Comparison of ENCODE assay signal across 9 cellular contexts in the genomic region with DNA sequence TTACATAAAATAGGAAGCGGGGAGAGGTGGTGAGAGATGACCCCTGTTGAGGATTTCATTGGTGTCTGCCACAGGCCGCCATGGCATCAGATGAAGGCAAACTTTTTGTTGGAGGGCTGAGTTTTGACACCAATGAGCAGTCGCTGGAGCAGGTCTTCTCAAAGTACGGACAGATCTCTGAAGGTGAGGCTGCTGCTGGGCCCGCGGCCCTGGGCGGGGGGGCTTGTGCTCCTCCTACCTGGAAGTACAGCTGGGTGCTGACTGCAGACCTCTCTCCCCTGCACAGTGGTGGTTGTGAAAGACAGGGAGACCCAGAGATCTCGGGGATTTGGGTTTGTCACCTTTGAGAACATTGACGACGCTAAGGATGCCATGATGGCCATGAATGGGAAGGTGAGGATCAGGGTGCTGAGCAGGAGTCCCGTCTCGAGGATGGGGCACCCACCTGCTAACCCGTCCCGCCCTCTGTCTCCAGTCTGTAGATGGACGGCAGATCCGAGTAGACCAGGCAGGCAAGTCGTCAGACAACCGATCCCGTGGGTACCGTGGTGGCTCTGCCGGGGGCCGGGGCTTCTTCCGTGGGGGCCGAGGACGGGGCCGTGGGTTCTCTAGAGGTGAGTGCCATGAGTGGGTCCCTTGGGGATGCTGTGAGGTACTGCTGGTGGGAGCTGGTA. TPM values are rescaled to one million over a fixed set of nuclear protein-coding genes. Genes with fewer than 3 reads are reported as not detected.
A peak's percentile ranks its signal among the peaks of the same experiment; 100 is the strongest.
DNase-seq lines count a peak whose midpoint lies in the region; ATAC-seq, FAIRE-seq and TF ChIP-seq lines count a peak whose summit lies in the region.
"Had no signal": no experiment of that assay in that cellular context is flagged by ENCODE, and none has a peak within 500 bp of the region (broad histone marks: within the 10 kb centered on the region; RNA-seq: fewer than 3 reads in every experiment).

No MANE protein-coding gene starts in this region.

- peak overlapping the region; percentile 97 for H3K4me2 ChIP-seq in A549

- no peak for TF ChIP-seq EP300 in A549 (IDR thresholded peaks at IDR 0.05)

- no peaks in the 10 kb centered on the region for H3K9me3 ChIP-seq in A549
- no peaks in the 10 kb centered on the region for H3K9me3 ChIP-seq in muscle layer of colon (ENCODE audit: low read length)

- H3K4me3 Mint-ChIP-seq in HFFc6 (peak overlapping the region; percentile 92), MCF 10A (ENCODE audit: unreplicated experiment) (peak overlapping the region; percentile 84)

- H3K27me3 Mint-ChIP-seq in HFFc6 (ENCODE audit: insufficient read depth), result peaks cover 18% of the 10 kb centered on the region
- no peaks in the 10 kb centered on the region for H3K27me3 Mint-ChIP-seq in MCF 10A (ENCODE audit: insufficient read depth, unreplicated experiment)

- peaks cover 45% of the 10 kb centered on the region for H3K36me3 ChIP-seq in muscle layer of colon (ENCODE audit: insufficient read depth, low read length)

- H3K27ac ChIP-seq in A549 (peak overlapping the region; percentile 99 to 100; a peak in 3 of 6 replicates), muscle layer of colon (ENCODE audit: low read depth, low read length) (peak overlapping the region; percentile 98)

- no peak for FAIRE-seq in A549 (lab: Jason Lieb, UNC)

- H3K4me1 ChIP-seq in A549, result peaks cover 55% of the 10 kb centered on the region
- H3K4me1 ChIP-seq in muscle layer of colon (ENCODE audit: insufficient read depth, low read length), result peaks cover 69% of the 10 kb centered on the region

- in situ Hi-C loops in G401 (cut with HindIII; ENCODE audit: low sequenced_read_pairs), result no loop called here

- H3K9me3 Mint-ChIP-seq in HFFc6 (no peaks in the 10 kb centered on the region), MCF 10A (ENCODE audit: unreplicated experiment) (no peaks in the 10 kb centered on the region)

- intact Hi-C loops in MCF 10A (cut with micrococcal nuclease), result loop anchor here (10.0 kb wide), 1 partner anchor 114 kb away; a partner anchor contains a TSS

- H3K36me3 Mint-ChIP-seq in HFFc6 (ENCODE audit: low read depth) (peaks cover 40% of the 10 kb centered on the region), MCF 10A (ENCODE audit: insufficient read depth, unreplicated experiment) (peaks cover 74% of the 10 kb centered on the region)

- no peaks in the 10 kb centered on the region for H3K27me3 ChIP-seq in muscle layer of colon (ENCODE audit: control insufficient read depth in 1 of 2, insufficient read depth in 2 of 2, low read length in 2 of 2)

- POLR2A ChIA-PET in A549 (lab: Yijun Ruan, JAX), result no interaction called here
- POLR2A ChIA-PET in MCF 10A (lab: Yijun Ruan, JAX), result interaction anchor here (0.5 to 0.6 kb wide), 2 partner anchors 368 to 1057 kb away, joined by 3 read pairs; a partner anchor contains a TSS

- DNase-seq in A549 (ENCODE audit: low read depth in 1 of 2, low spot score in 1 of 2), result no peak
- DNase-seq in HFFc6, result no peak
- DNase-seq in MCF 10A (ENCODE audit: unreplicated experiment), result no peak
- DNase-seq in G401 (ENCODE audit: low spot score), result no peak
- DNase-seq in stimulated activated CD4-positive, alpha-beta T cell treated with anti-CD3 and anti-CD28 coated beads, Interleukin-4, amount 100 ng/mL, for 24 hours, result no peak
- DNase-seq in DMS153 treated with DMSO at 0.1 percent for 48 hours (lab: John Stamatoyannopoulos, UW; ENCODE audit: unreplicated experiment), result no peak
- DNase-seq: NCI-H2171 had no signal

- BruUV-seq in MCF 10A (replicated peaks; lab: Mats Ljungman, UMichigan), result no TSS peak

- WGBS in A549 (ENCODE audit: missing lambda C conversion rate), result 98% methylated on average over 17 of the region's 26 CpGs

- ATAC-seq in A549 (no peak), HG02610 (IDR thresholded peaks at IDR 0.05; ENCODE audit: unreplicated experiment) (no peak)

- H3K4me3 ChIP-seq in A549 (peak overlapping the region; percentile 81), muscle layer of colon (ENCODE audit: low read depth in 1 of 2, low read length in 2 of 2) (peak overlapping the region; percentile 76 to 83)

- TF ChIP-seq RAD21 in A549 (conservative IDR thresholded peaks at IDR 0.05 in 1 of 2, IDR thresholded peaks at IDR 0.05 in 1 of 2), result no peak

- no peak for TF ChIP-seq POLR2A in A549 (IDR thresholded peaks at IDR 0.05; ENCODE audit: low read length)

- H3K4me1 Mint-ChIP-seq in HFFc6 (ENCODE audit: low read depth) (peaks cover 61% of the 10 kb centered on the region), MCF 10A (ENCODE audit: insufficient read depth, unreplicated experiment) (peaks cover 18% of the 10 kb centered on the region)

- H3K27ac Mint-ChIP-seq in HFFc6 (peak overlapping the region; percentile 96), MCF 10A (ENCODE audit: low read depth, unreplicated experiment) (no peak overlapping the region)

- TF ChIP-seq CTCF in A549 (IDR thresholded peaks at IDR 0.05) (no peak), HFFc6 (IDR thresholded peaks at IDR 0.05) (no peak), MCF 10A (IDR thresholded peaks at IDR 0.05; ENCODE audit: unreplicated experiment) (no peak)

- CTCF ChIA-PET in A549 (lab: Yijun Ruan, JAX) (interaction anchor here (5.3 kb wide), 1 partner anchor 27 kb away, joined by 39 read pairs; no protein-coding TSS in a partner anchor), MCF 10A (lab: Yijun Ruan, JAX) (interaction anchor here (0.7 kb wide), 2 partner anchors 38 to 244 kb away, joined by 3 read pairs; no protein-coding TSS in a partner anchor)

- peak overlapping the region; percentile 91 for H3K9ac ChIP-seq in muscle layer of colon (ENCODE audit: low read length)

TF ChIP-seq in A549, 52 proteins besides CTCF, POLR2A, EP300 and RAD21 (continues in another document):
- TF ChIP-seq CBX2 (IDR thresholded peaks at IDR 0.05; ENCODE audit: borderline replicate concordance, low read depth) (no peak), FOSB (CRISPR knock-in tag; IDR thresholded peaks at IDR 0.05) (no peak)
- TF ChIP-seq, protein P1, sequence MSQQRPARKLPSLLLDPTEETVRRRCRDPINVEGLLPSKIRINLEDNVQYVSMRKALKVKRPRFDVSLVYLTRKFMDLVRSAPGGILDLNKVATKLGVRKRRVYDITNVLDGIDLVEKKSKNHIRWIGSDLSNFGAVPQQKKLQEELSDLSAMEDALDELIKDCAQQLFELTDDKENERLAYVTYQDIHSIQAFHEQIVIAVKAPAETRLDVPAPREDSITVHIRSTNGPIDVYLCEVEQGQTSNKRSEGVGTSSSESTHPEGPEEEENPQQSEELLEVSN (IDR thresholded peaks at IDR 0.05; ENCODE audit: borderline replicate concordance, low read depth), result no peak

RNA-seq across cellular contexts. Expression of a gene that starts 1.9 kb away (rescaled TPM):
- polyA plus RNA-seq in A549 (2011; rRNA removed) (92.4 and 151 TPM in 2 replicates), A549 (2017; fragmentation: RNase III; extraction: RNeasy Plus Mini Kit Qiagen cat#74134 plus additional on column Dnase treatment) (178 to 201 TPM (median 189 TPM) in 3 replicates)
- 111 and 147 TPM in 2 replicates for polyA plus RNA-seq in A549 (2012; cell fraction: cytosol; rRNA removed)
- polyA plus RNA-seq in A549 (2012; cell fraction: nucleus; rRNA removed), result 246 and 410 TPM in 2 replicates
- 38.3 and 44.0 TPM in 2 replicates for polyA minus RNA-seq in A549 (2011; rRNA and poly(A)+ RNA removed)
- total RNA-seq in HFFc6 (2021; fragmentation: NEBNext Ultra II Directional; extraction: Animal tissue kit (Norgen Biotek cat#: 25700)), result 100 to 1,000 TPM; 160 to 243 (median 190) TPM
- 316 and 362 TPM in 2 replicates for total RNA-seq in MCF 10A (2022)
- 196 and 215 TPM in 2 replicates for total RNA-seq in G401 (2014; rRNA removed; shearing (Covaris generic))

RNA-seq across cellular contexts. Expression of a gene that starts 4.3 kb away (rescaled TPM):
- polyA plus RNA-seq in A549 (2011; rRNA removed), result 22.7 and 24.8 TPM in 2 replicates
- polyA plus RNA-seq in A549 (2012; cell fraction: cytosol; rRNA removed), result 96.5 and 113 TPM in 2 replicates
- 61.6 and 78.1 TPM in 2 replicates for polyA plus RNA-seq in A549 (2012; cell fraction: nucleus; rRNA removed)
- polyA plus RNA-seq in A549 (2017; fragmentation: RNase III; extraction: RNeasy Plus Mini Kit Qiagen cat#74134 plus additional on column Dnase treatment), result 35.6 to 37.6 TPM (median 37.1 TPM) in 3 replicates
- 5.3 and 6.7 TPM in 2 replicates for polyA minus RNA-seq in A549 (2011; rRNA and poly(A)+ RNA removed)
- 10 to 100 TPM; 54.2 to 77.6 (median 63.8) TPM for total RNA-seq in HFFc6 (2021; fragmentation: NEBNext Ultra II Directional; extraction: Animal tissue kit (Norgen Biotek cat#: 25700))
- total RNA-seq in MCF 10A (2022), result 71.0 and 85.2 TPM in 2 replicates
- total RNA-seq in G401 (2014; rRNA removed; shearing (Covaris generic)), result 37.9 and 45.0 TPM in 2 replicates

RNA-seq across cellular contexts. Expression of a gene that starts 14.7 kb away (rescaled TPM):
- polyA plus RNA-seq in A549 (2011; rRNA removed), result 0.16 and 0.24 TPM in 2 replicates
- 0.62 and 0.97 TPM in 2 replicates for polyA plus RNA-seq in A549 (2012; cell fraction: cytosol; rRNA removed)
- 1.3 and 1.5 TPM in 2 replicates for polyA plus RNA-seq in A549 (2012; cell fraction: nucleus; rRNA removed)
- 0.84 to 1.3 TPM (median 1.2 TPM) in 3 replicates for polyA plus RNA-seq in A549 (2017; fragmentation: RNase III; extraction: RNeasy Plus Mini Kit Qiagen cat#74134 plus additional on column Dnase treatment)
- polyA minus RNA-seq in A549 (2011; rRNA and poly(A)+ RNA removed), result 0.29 TPM in 1 of 2 replicates, not detected in the other
- not detected for total RNA-seq in HFFc6 (2021; fragmentation: NEBNext Ultra II Directional; extraction: Animal tissue kit (Norgen Biotek cat#: 25700))
- total RNA-seq in MCF 10A (2022), result not detected in 2 replicates
- 0.31 and 1.3 TPM in 2 replicates for total RNA-seq in G401 (2014; rRNA removed; shearing (Covaris generic))

RNA-seq across cellular contexts. Expression of a gene that starts 22.6 kb away (rescaled TPM):
- polyA plus RNA-seq in A549 (2011; rRNA removed) (9.1 and 11.8 TPM in 2 replicates), A549 (2017; fragmentation: RNase III; extraction: RNeasy Plus Mini Kit Qiagen cat#74134 plus additional on column Dnase treatment) (27.7 to 33.4 TPM (median 31.4 TPM) in 3 replicates)
- 17.7 and 27.8 TPM in 2 replicates for polyA plus RNA-seq in A549 (2012; cell fraction: cytosol; rRNA removed)
- 45.7 and 73.9 TPM in 2 replicates for polyA plus RNA-seq in A549 (2012; cell fraction: nucleus; rRNA removed)
- 23.7 and 25.2 TPM in 2 replicates for polyA minus RNA-seq in A549 (2011; rRNA and poly(A)+ RNA removed)
- 10 to 100 TPM; 58.4 to 73.3 (median 67.4) TPM for total RNA-seq in HFFc6 (2021; fragmentation: NEBNext Ultra II Directional; extraction: Animal tissue kit (Norgen Biotek cat#: 25700))
- 73.6 and 96.9 TPM in 2 replicates for total RNA-seq in MCF 10A (2022)
- 14.0 and 17.5 TPM in 2 replicates for total RNA-seq in G401 (2014; rRNA removed; shearing (Covaris generic))

RNA-seq across cellular contexts. Expression of a gene that starts 29.4 kb away (rescaled TPM):
- polyA plus RNA-seq in A549 (2011; rRNA removed) (18.5 and 28.7 TPM in 2 replicates), A549 (2017; fragmentation: RNase III; extraction: RNeasy Plus Mini Kit Qiagen cat#74134 plus additional on column Dnase treatment) (96.9 to 101 TPM (median 99.7 TPM) in 3 replicates)
- 158 and 210 TPM in 2 replicates for polyA plus RNA-seq in A549 (2012; cell fraction: cytosol; rRNA removed)
- polyA plus RNA-seq in A549 (2012; cell fraction: nucleus; rRNA removed), result 114 and 225 TPM in 2 replicates
- polyA minus RNA-seq in A549 (2011; rRNA and poly(A)+ RNA removed), result 12.4 and 18.2 TPM in 2 replicates
- 100 to 1,000 TPM; 190 to 243 (median 217) TPM for total RNA-seq in HFFc6 (2021; fragmentation: NEBNext Ultra II Directional; extraction: Animal tissue kit (Norgen Biotek cat#: 25700))
- total RNA-seq in MCF 10A (2022), result 256 and 258 TPM in 2 replicates
- total RNA-seq in G401 (2014; rRNA removed; shearing (Covaris generic)), result 61.3 and 98.5 TPM in 2 replicates
